ENCODE assay signal across 11 cellular contexts in the genomic region with DNA sequence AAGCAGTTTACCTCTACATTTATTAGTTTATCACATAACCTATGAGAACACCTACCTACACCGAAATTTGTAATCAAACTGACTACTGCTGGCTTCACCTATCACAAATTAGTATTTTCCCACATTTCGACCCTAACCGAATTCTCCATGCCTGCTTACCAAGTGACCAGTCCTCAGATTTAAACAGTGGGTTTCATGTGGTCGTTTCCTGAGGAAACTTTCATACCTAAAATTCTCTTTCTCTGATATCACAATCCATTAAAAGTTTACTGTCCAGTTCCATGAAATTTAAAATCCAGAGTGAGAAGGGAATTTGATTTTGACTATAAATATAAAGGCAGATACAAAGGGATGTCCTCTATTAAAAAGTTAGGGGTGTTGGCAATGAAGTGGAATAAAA. TPM values are rescaled to one million over a fixed set of nuclear protein-coding genes. Genes with fewer than 3 reads are reported as not detected.
DNase-seq lines count a peak whose midpoint lies in the region; ATAC-seq and TF ChIP-seq lines count a peak whose summit lies in the region.
"Had no signal": no experiment of that assay in that cellular context is flagged by ENCODE, and none has a peak within 500 bp of the region (broad histone marks: within the 10 kb centered on the region; RNA-seq: fewer than 3 reads in every experiment).

No MANE protein-coding gene starts in this region.

- H3K9me3 ChIP-seq in HEK293 (ENCODE audit: control insufficient read depth, insufficient read depth, low read depth, low read length) (no peaks in the 10 kb centered on the region), breast epithelium (no peaks in the 10 kb centered on the region), left lung (no peaks in the 10 kb centered on the region), spleen (no peaks in the 10 kb centered on the region)

- H3K4me3 Mint-ChIP-seq in activated CD8-positive, alpha-beta T cell treated with anti-CD3 and anti-CD28 coated beads, Interleukin-2, amount 10 ng/mL, durations not matched to agents 7 days and 5 days: no peak overlapping the region

- CTCF ChIA-PET in HEK293 (lab: Yijun Ruan, JAX): interaction anchor here (0.7 to 2.5 kb wide), 3 partner anchors 29 to 113 kb away, joined by 3 to 7 read pairs (median 4); no protein-coding TSS in a partner anchor
- CTCF ChIA-PET in activated CD8-positive, alpha-beta T cell treated with anti-CD3 and anti-CD28 coated beads, Interleukin-2, amount 10 ng/mL, durations not matched to agents 7 days and 5 days (lab: Charles Lee): no interaction called here

- H3K27ac ChIP-seq in HEK293 (ENCODE audit: extremely low read depth, low read depth, low read length) (no peak overlapping the region), breast epithelium (peak overlapping the region; percentile 64 to 95), left lung (peak overlapping the region; percentile 91 to 96), spleen (peak overlapping the region in 6 of 8 donors; percentile 81 to 94 (median 90))

- H3K36me3 ChIP-seq in HEK293 (ENCODE audit: control insufficient read depth in 2 of 2, insufficient read depth in 1 of 2, low read length in 2 of 2) (no peaks in the 10 kb centered on the region), breast epithelium (no peaks in the 10 kb centered on the region), left lung (no peaks in the 10 kb centered on the region), spleen (no peaks in the 10 kb centered on the region)

- no peaks in the 10 kb centered on the region for H3K36me3 Mint-ChIP-seq in activated CD8-positive, alpha-beta T cell treated with anti-CD3 and anti-CD28 coated beads, Interleukin-2, amount 10 ng/mL, durations not matched to agents 7 days and 5 days (ENCODE audit: low read depth)

- H3K27me3 Mint-ChIP-seq in activated CD8-positive, alpha-beta T cell treated with anti-CD3 and anti-CD28 coated beads, Interleukin-2, amount 10 ng/mL, durations not matched to agents 7 days and 5 days (ENCODE audit: low read depth): peaks cover 48% of the 10 kb centered on the region

- TF ChIP-seq POLR2A in breast epithelium (IDR thresholded peaks at IDR 0.05) (no peak), spleen (IDR thresholded peaks at IDR 0.05) (no peak)

- intact Hi-C loops in breast epithelium (cut with DNase I; ENCODE audit: low total_unique reads): no loop called here
- intact Hi-C loops in left lung (cut with DNase I): no loop called here
- intact Hi-C loops in spleen (cut with DNase I; ENCODE audit: low total_unique reads): no loop called here

- DNase-seq in breast epithelium (ENCODE audit: low spot score in 2 of 2): no peak
- no peak for DNase-seq in left lung
- no peak for DNase-seq in spleen
- DNase-seq in activated CD8-positive, alpha-beta T cell treated with anti-CD3 and anti-CD28 coated beads, Interleukin-2, amount 10 ng/mL, durations not matched to agents 7 days and 5 days: no peak
- no peak for DNase-seq in activated naive CD4-positive, alpha-beta T cell treated with Interleukin-2 at 50 U/mL for 16 hours
- no peak for DNase-seq in GM19240 (ENCODE audit: insufficient read length, low spot score)
- DNase-seq: activated CD8-positive, alpha-beta memory T cell treated with anti-CD3 and anti-CD28 coated beads, Interleukin-2, amount 50 U/mL, for 48 hours; stimulated activated CD4-positive, alpha-beta T cell treated with anti-CD3 and anti-CD28 coated beads, Interleukin-2, amount 100 ng/mL, for 24 hours; SW 1271 had no signal

- no peaks in the 10 kb centered on the region for H3K9me3 Mint-ChIP-seq in activated CD8-positive, alpha-beta T cell treated with anti-CD3 and anti-CD28 coated beads, Interleukin-2, amount 10 ng/mL, durations not matched to agents 7 days and 5 days (ENCODE audit: insufficient read depth)

- ATAC-seq in left lung (no peak), HG02798 (IDR thresholded peaks at IDR 0.05; ENCODE audit: poor library complexity, unreplicated experiment) (no peak)
- no peak for ATAC-seq in activated CD8-positive, alpha-beta T cell treated with anti-CD3 and anti-CD28 coated beads, Interleukin-2, amount 10 ng/mL, durations not matched to agents 7 days and 5 days

- TF ChIP-seq CTCF in HEK293 (tag by site-specific recombination; IDR thresholded peaks at IDR 0.05): no peak
- no peak for TF ChIP-seq CTCF in breast epithelium (IDR thresholded peaks at IDR 0.05)
- TF ChIP-seq CTCF in left lung (IDR thresholded peaks at IDR 0.05): no peak
- no peak for TF ChIP-seq CTCF in spleen (IDR thresholded peaks at IDR 0.05 in 8 of 11, conservative IDR thresholded peaks at IDR 0.05 in 3 of 11)

- no peaks in the 10 kb centered on the region for H3K27me3 ChIP-seq in breast epithelium
- H3K27me3 ChIP-seq in left lung: peaks cover 0 to 40% of the 10 kb centered on the region in 2 donors
- peaks cover 0 to 43% (median 12%) of the 10 kb centered on the region in 7 donors for H3K27me3 ChIP-seq in spleen (replicated peaks in 1 of 7)

- H3K4me3 ChIP-seq in HEK293 (ENCODE audit: low read depth, low read length) (peak overlapping the region; percentile 81), breast epithelium (no peak overlapping the region), left lung (peak overlapping the region in 1 of 2 donors; percentile 68), spleen (peak overlapping the region in 1 of 8 donors; percentile 67)

- POLR2A ChIA-PET in HEK293 (lab: Yijun Ruan, JAX): no interaction called here
- POLR2A ChIA-PET in activated CD8-positive, alpha-beta T cell treated with anti-CD3 and anti-CD28 coated beads, Interleukin-2, amount 10 ng/mL, durations not matched to agents 7 days and 5 days (lab: Charles Lee): no interaction called here

- 68 to 88% (median 76%) methylated on average over 4 of the region's 4 CpGs for WGBS in spleen, 5 donors

- H3K4me1 ChIP-seq in HEK293 (ENCODE audit: control insufficient read depth, insufficient read depth, low read length) (peaks cover 12% of the 10 kb centered on the region; the same call in 1 of the 2 replicates), breast epithelium (peaks cover 0 to 12% of the 10 kb centered on the region in 2 donors), left lung (peaks cover 3 to 26% of the 10 kb centered on the region in 2 donors), spleen (peaks cover 5 to 59% (median 26%) of the 10 kb centered on the region in 6 donors)

- peaks cover 15% of the 10 kb centered on the region for H3K4me1 Mint-ChIP-seq in activated CD8-positive, alpha-beta T cell treated with anti-CD3 and anti-CD28 coated beads, Interleukin-2, amount 10 ng/mL, durations not matched to agents 7 days and 5 days (ENCODE audit: low read depth)

- no peak overlapping the region for H3K27ac Mint-ChIP-seq in activated CD8-positive, alpha-beta T cell treated with anti-CD3 and anti-CD28 coated beads, Interleukin-2, amount 10 ng/mL, durations not matched to agents 7 days and 5 days

TF ChIP-seq in HEK293, 187 proteins besides CTCF, POLR2A, EP300 and RAD21 (continues in another document):
- TF ChIP-seq, protein P1, sequence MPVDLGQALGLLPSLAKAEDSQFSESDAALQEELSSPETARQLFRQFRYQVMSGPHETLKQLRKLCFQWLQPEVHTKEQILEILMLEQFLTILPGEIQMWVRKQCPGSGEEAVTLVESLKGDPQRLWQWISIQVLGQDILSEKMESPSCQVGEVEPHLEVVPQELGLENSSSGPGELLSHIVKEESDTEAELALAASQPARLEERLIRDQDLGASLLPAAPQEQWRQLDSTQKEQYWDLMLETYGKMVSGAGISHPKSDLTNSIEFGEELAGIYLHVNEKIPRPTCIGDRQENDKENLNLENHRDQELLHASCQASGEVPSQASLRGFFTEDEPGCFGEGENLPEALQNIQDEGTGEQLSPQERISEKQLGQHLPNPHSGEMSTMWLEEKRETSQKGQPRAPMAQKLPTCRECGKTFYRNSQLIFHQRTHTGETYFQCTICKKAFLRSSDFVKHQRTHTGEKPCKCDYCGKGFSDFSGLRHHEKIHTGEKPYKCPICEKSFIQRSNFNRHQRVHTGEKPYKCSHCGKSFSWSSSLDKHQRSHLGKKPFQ (tag by site-specific recombination; IDR thresholded peaks at IDR 0.05): no peak
- no peak for TF ChIP-seq ZNF670 (tag by site-specific recombination; IDR thresholded peaks at IDR 0.05; ENCODE audit: low read depth)
- no peak for TF ChIP-seq ZNF571 (tag by site-specific recombination; IDR thresholded peaks at IDR 0.05)
- TF ChIP-seq ZNF121 (tag by site-specific recombination; IDR thresholded peaks at IDR 0.05): no peak
- no peak for TF ChIP-seq ZBTB10 (tag by site-specific recombination; IDR thresholded peaks at IDR 0.05)
- no peak for TF ChIP-seq ZNF544 (tag by site-specific recombination; IDR thresholded peaks at IDR 0.05)
- TF ChIP-seq SETDB1 (IDR thresholded peaks at IDR 0.05; ENCODE audit: insufficient read length, low read length): no peak

RNA-seq across cellular contexts. Expression of gene PLOD2, which starts 1.9 kb away (rescaled TPM):
- total RNA-seq in breast epithelium (10 to 100 TPM; 33.2 to 71.5 (median 35.7) TPM), left lung (10 to 100 TPM; 41.9 to 52.6 TPM), spleen (10 to 100 TPM in 6 of 7 donors, 1 to 10 TPM in 1; 8.8 to 35.8 (median 11.9) TPM)
- polyA plus RNA-seq in spleen: 1 to 10 TPM; 3.5 to 4.9 (median 4.7) TPM
- total RNA-seq in activated CD8-positive, alpha-beta T cell treated with anti-CD3 and anti-CD28 coated beads, Interleukin-2, amount 10 ng/mL, durations not matched to agents 7 days and 5 days: under 1 TPM in 1 of 2 experiments, not detected in 1; 0.40 TPM

Comparison
In these comparisons a context has a peak if more than half of its experiments do, and no peak if none do; other contexts are left out.
1. RNA of gene PLOD2, which starts 1.9 kb away (total RNA-seq): 41.9 to 52.6 TPM in left lung, 33.2 to 71.5 TPM in breast epithelium and 8.8 to 35.8 TPM in spleen; 0.40 TPM in activated CD8-positive, alpha-beta T cell treated with anti-CD3 and anti-CD28 coated beads, Interleukin-2, amount 10 ng/mL, durations not matched to agents 7 days and 5 days; every median in the first group is over 4 times any median in the second.